ENCODE assay signal across 1 cellular context in genomic region chr22:46696225-46696518, GRCh38.
TF ChIP-seq lines count a peak whose summit lies in the region.

No MANE protein-coding gene starts in this region.

TF ChIP-seq in endothelial cell of umbilical vein, 7 proteins besides CTCF, POLR2A, EP300 and RAD21 (continued from another document):
- no peak for TF ChIP-seq JUN (IDR thresholded peaks at IDR 0.05; ENCODE audit: borderline replicate concordance, insufficient read depth, insufficient read length, low read depth)
- TF ChIP-seq FOS (IDR thresholded peaks at IDR 0.05; ENCODE audit: borderline replicate concordance, insufficient read depth, low read length) = no peak
- no peak for TF ChIP-seq GATA2 (IDR thresholded peaks at IDR 0.05; ENCODE audit: insufficient read depth, insufficient read length, low read depth, low read length)
